ENCODE assay signal across 1 cellular context in the genomic region with DNA sequence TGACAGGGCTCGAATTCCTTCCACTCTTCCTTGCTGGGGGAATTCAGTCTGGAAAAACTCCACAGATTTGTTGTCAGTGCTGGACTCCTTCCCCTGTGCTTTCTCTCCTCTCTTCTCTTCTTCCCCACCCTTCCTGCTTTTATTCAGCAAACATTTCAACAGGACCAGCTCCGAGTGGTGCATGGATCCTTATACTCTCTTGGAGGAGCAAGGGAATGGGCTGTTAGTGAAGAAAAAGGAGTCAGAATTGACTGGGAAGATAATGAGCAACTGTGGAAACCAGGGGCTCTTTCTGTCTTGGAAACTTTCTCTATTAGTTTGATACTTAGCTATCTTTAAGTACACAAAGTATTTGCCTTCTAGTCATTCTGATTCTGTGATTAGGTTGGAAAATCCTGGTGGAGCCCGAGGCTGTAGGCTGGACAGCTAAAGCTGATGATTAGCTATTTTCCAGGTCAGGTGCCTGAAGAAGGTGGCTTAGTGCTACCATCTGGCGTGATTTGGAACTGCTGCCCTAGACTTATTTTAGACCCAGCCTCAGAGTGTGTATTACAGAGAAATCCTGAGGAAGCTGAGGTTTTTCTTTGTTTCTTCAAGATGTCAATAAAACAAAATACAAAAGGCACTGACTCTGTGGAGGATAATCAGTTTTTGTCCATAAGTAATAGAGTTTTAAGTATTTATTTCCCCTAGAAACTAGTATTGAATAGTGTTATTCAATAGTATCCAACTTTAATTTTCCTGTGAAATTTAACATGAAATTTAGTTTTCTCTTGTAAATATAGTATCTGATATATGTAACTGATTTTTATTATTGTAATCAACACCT.
TF ChIP-seq lines count a peak whose summit lies in the region.

No MANE protein-coding gene starts in this region.

TF ChIP-seq in HepG2, 621 proteins besides CTCF, POLR2A, EP300 and RAD21 (continued from another document):
- TF ChIP-seq, protein P1, sequence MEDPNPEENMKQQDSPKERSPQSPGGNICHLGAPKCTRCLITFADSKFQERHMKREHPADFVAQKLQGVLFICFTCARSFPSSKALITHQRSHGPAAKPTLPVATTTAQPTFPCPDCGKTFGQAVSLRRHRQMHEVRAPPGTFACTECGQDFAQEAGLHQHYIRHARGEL (CRISPR knock-in tag; IDR thresholded peaks at IDR 0.05): no peak
